In genomic region chr2:10909050-10909995, GRCh38 we compare ENCODE assay signal across 9 cellular contexts. TPM values are rescaled to one million over a fixed set of nuclear protein-coding genes. Genes with fewer than 3 reads are reported as not detected.
DNase-seq lines count a peak whose midpoint lies in the region; ATAC-seq and TF ChIP-seq lines count a peak whose summit lies in the region.
"Had no signal": no experiment of that assay in that cellular context is flagged by ENCODE, and none has a peak within 500 bp of the region (broad histone marks: within the 10 kb centered on the region; RNA-seq: fewer than 3 reads in every experiment).

No MANE protein-coding gene starts in this region.

- no peak overlapping the region for H3K4me3 ChIP-seq in OCI-LY7 (ENCODE audit: low read depth, low read length, poor library complexity, severe bottlenecking)

- DNase-seq in AG08396 (ENCODE audit: low spot score): peak; percentile 45
- peak; percentile 32 for DNase-seq in ELR (ENCODE audit: low read depth)
- DNase-seq in OCI-LY7 (ENCODE audit: low spot score): peak; percentile 24
- DNase-seq in foreskin keratinocyte: no peak
- no peak for DNase-seq in activated CD8-positive, alpha-beta memory T cell treated with anti-CD3 and anti-CD28 coated beads for 24 hours
- DNase-seq: hippocampal formation had no signal

- no peak overlapping the region for H3K4me2 ChIP-seq in OCI-LY7 (ENCODE audit: low read length)

- no peaks in the 10 kb centered on the region for H3K9me3 ChIP-seq in OCI-LY7 (ENCODE audit: low read length)

- no peaks in the 10 kb centered on the region for H3K9me2 ChIP-seq in OCI-LY7 (ENCODE audit: insufficient read depth, low read length)

- no TSS peak for BruUV-seq in OCI-LY7 (replicated peaks; lab: Mats Ljungman, UMichigan)

- CTCF ChIA-PET in OCI-LY7 (lab: Charles Lee; ENCODE audit: unreplicated experiment): no interaction called here

- peaks cover 47% of the 10 kb centered on the region for H3K27me3 ChIP-seq in foreskin keratinocyte

- no peaks in the 10 kb centered on the region for H3K4me1 ChIP-seq in OCI-LY7 (ENCODE audit: insufficient read depth, low read length, poor library complexity, severe bottlenecking)
- H3K4me1 ChIP-seq in foreskin keratinocyte: no peaks in the 10 kb centered on the region

- TF ChIP-seq CTCF in OCI-LY7 (conservative IDR thresholded peaks at IDR 0.05; ENCODE audit: low read length): peak; percentile 78
- peak; percentile 53 for TF ChIP-seq CTCF in foreskin keratinocyte (conservative IDR thresholded peaks at IDR 0.05)

- no peaks in the 10 kb centered on the region for H3K36me3 ChIP-seq in OCI-LY7 (ENCODE audit: insufficient read depth, low read length)

- ATAC-seq in foreskin keratinocyte (no peak), HG02885 (IDR thresholded peaks at IDR 0.05; ENCODE audit: poor library complexity, unreplicated experiment) (no peak), HG02884 (IDR thresholded peaks at IDR 0.05; ENCODE audit: unreplicated experiment) (no peak), GM19395 (IDR thresholded peaks at IDR 0.05; ENCODE audit: unreplicated experiment) (no peak)

- no peaks in the 10 kb centered on the region for H4K20me1 ChIP-seq in OCI-LY7 (ENCODE audit: insufficient read depth, low read length)

- no peaks in the 10 kb centered on the region for H3K79me2 ChIP-seq in OCI-LY7 (ENCODE audit: insufficient read depth, low read depth, low read length)

- H3K27ac ChIP-seq in OCI-LY7 (ENCODE audit: low read depth, low read length, poor library complexity, severe bottlenecking): no peak overlapping the region
- H3K27ac ChIP-seq in foreskin keratinocyte: no peak overlapping the region

- H2AFZ ChIP-seq in OCI-LY7 (ENCODE audit: low read length): no peak overlapping the region

- intact Hi-C loops in OCI-LY7 (cut with micrococcal nuclease; ENCODE audit: unreplicated experiment): no loop called here

- POLR2A ChIA-PET in OCI-LY7 (lab: Charles Lee): interaction anchor here (1.5 kb wide), 1 partner anchor 14 kb away, joined by 4 read pairs; no protein-coding TSS in a partner anchor

RNA-seq across cellular contexts. Expression of gene KCNF1, which starts 2.4 kb away (rescaled TPM):
- not detected in 2 replicates for total RNA-seq in OCI-LY7 (2014; rRNA removed; shearing (Covaris generic))
- not detected in 2 replicates for total RNA-seq in OCI-LY7 (2022)
- 0.04 TPM in 1 of 2 replicates, not detected in the other for total RNA-seq in foreskin keratinocyte
- polyA plus RNA-seq in foreskin keratinocyte: 0.02 and 0.07 TPM in 2 replicates

Comparison
In these comparisons a context has a peak if more than half of its experiments do, and no peak if none do; other contexts are left out.
1. DNase-seq: peak in AG08396 (single experiment), ELR (single experiment) and OCI-LY7 (single experiment); none in foreskin keratinocyte (0 of 2) and activated CD8-positive, alpha-beta memory T cell treated with anti-CD3 and anti-CD28 coated beads for 24 hours (single experiment).